ENCODE assay signal across 19 cellular contexts in genomic region chr11:15161746-15162145, GRCh38. TPM values are rescaled to one million over a fixed set of nuclear protein-coding genes. Genes with fewer than 3 reads are reported as not detected.
DNase-seq lines count a peak whose midpoint lies in the region; ATAC-seq and TF ChIP-seq lines count a peak whose summit lies in the region.
"Had no signal": no experiment of that assay in that cellular context is flagged by ENCODE, and none has a peak within 500 bp of the region (broad histone marks: within the 10 kb centered on the region; RNA-seq: fewer than 3 reads in every experiment).

No MANE protein-coding gene starts in this region.

- H3K4me3 ChIP-seq in AG04450 (ENCODE audit: low read depth, low read length) (no peak overlapping the region), fibroblast of lung (replicated peaks in 1 of 4; ENCODE audit: control extremely low read depth in 1 of 4, insufficient read depth in 1 of 4, low read depth in 3 of 4, low read length in 4 of 4) (no peak overlapping the region), mucosa of descending colon (no peak overlapping the region)
- H3K4me3 ChIP-seq: BLaER1 treated with 17β-estradiol and CSF1 and Interleukin-3, amounts not matched to agents 10 nM and 100 nM; GM23248 had no signal

- no peaks in the 10 kb centered on the region for H3K36me3 ChIP-seq in fibroblast of lung (ENCODE audit: control insufficient read depth, insufficient read depth, low read length)
- no peaks in the 10 kb centered on the region for H3K36me3 ChIP-seq in mucosa of descending colon (ENCODE audit: low read depth)
- H3K36me3 ChIP-seq: BE2C; BLaER1 treated with 17β-estradiol and CSF1 and Interleukin-3, amounts not matched to agents 10 nM and 100 nM had no signal

- DNase-seq in AG04450 (ENCODE audit: low read depth, low spot score) (no peak), HCEC 1CT (peak; percentile 9), fibroblast of lung (ENCODE audit: low read depth in 2 of 2) (peak in 1 of 2 donors; percentile 32), mucosa of descending colon (no peak), T-helper 2 cell (no peak), LoVo (ENCODE audit: low spot score) (no peak), foreskin melanocyte (no peak)
- DNase-seq: AML-193; BE2C; CD4-positive, alpha-beta T cell; CD8-positive, alpha-beta memory T cell; DMS 273 treated with DMSO at 0.1 percent for 48 hours; GF-D8; GM23248; H9 had no signal

- peaks cover 19% of the 10 kb centered on the region for H3K4me1 ChIP-seq in fibroblast of lung (ENCODE audit: control insufficient read depth, extremely low read depth, insufficient read depth, low read length)
- H3K4me1 ChIP-seq in mucosa of descending colon (ENCODE audit: low read depth) = peaks cover 9% of the 10 kb centered on the region
- H3K4me1 ChIP-seq: BE2C had no signal

- CTCF ChIA-PET in AG04450 (lab: Charles Lee) = interaction anchor here (0.7 to 1.1 kb wide), 3 partner anchors 13 to 62 kb away, joined by 3 read pairs; no protein-coding TSS in a partner anchor

- H3K27ac ChIP-seq in AG04450 (ENCODE audit: low read depth, low read length) = peak overlapping the region; percentile 42
- no peak overlapping the region for H3K27ac ChIP-seq in fibroblast of lung (ENCODE audit: insufficient read depth, low read length)
- H3K27ac ChIP-seq: 22Rv1; BLaER1 treated with 17β-estradiol and CSF1 and Interleukin-3, amounts not matched to agents 10 nM and 100 nM; GM23248 had no signal

- H3K9ac ChIP-seq in fibroblast of lung (ENCODE audit: insufficient read depth, low read length) = no peak overlapping the region
- H3K9ac ChIP-seq: BLaER1 treated with 17β-estradiol and CSF1 and Interleukin-3, amounts not matched to agents 10 nM and 100 nM; GM23248 had no signal

- intact Hi-C loops in mucosa of descending colon (cut with DNase I, micrococcal nuclease) = no loop called here

- no peaks in the 10 kb centered on the region for H4K20me1 ChIP-seq in fibroblast of lung (ENCODE audit: control insufficient read depth, extremely low read depth, insufficient read depth, low read length)
- H4K20me1 ChIP-seq: BLaER1 treated with 17β-estradiol and CSF1 and Interleukin-3, amounts not matched to agents 10 nM and 100 nM had no signal

- no peaks in the 10 kb centered on the region for H3K79me2 ChIP-seq in fibroblast of lung (ENCODE audit: control insufficient read depth, insufficient read depth, low read length)

- TF ChIP-seq CTCF in AG04450 (IDR thresholded peaks at IDR 0.05; ENCODE audit: low read depth, low read length) (no peak), fibroblast of lung (conservative IDR thresholded peaks at IDR 0.05 in 1 of 2, IDR thresholded peaks at IDR 0.05 in 1 of 2; ENCODE audit: low read depth in 1 of 2, low read length in 2 of 2) (no peak), mucosa of descending colon (IDR thresholded peaks at IDR 0.05) (no peak)

- H2AFZ ChIP-seq in fibroblast of lung (ENCODE audit: low read length) = no peak overlapping the region
- H2AFZ ChIP-seq: GM23248 had no signal

- POLR2A ChIA-PET in AG04450 (lab: Yijun Ruan, JAX) = interaction anchor here (0.7 kb wide), 1 partner anchor 37 kb away, joined by 3 read pairs; no protein-coding TSS in a partner anchor

- H3K27me3 ChIP-seq in AG04450 (ENCODE audit: control insufficient read depth, insufficient read depth, low read length) (no peaks in the 10 kb centered on the region), fibroblast of lung (ENCODE audit: control insufficient read depth, insufficient read depth, low read length) (no peaks in the 10 kb centered on the region)
- H3K27me3 ChIP-seq: BE2C; BLaER1 treated with 17β-estradiol and CSF1 and Interleukin-3, amounts not matched to agents 10 nM and 100 nM had no signal

- peak overlapping the region; percentile 16 for H3K4me2 ChIP-seq in fibroblast of lung (ENCODE audit: extremely low read depth, insufficient read depth, low read length)
- H3K4me2 ChIP-seq: BLaER1 treated with 17β-estradiol and CSF1 and Interleukin-3, amounts not matched to agents 10 nM and 100 nM had no signal

- ATAC-seq in mucosa of descending colon = peak; percentile 11

- H3K9me3 ChIP-seq in AG04450 (ENCODE audit: control insufficient read depth, insufficient read depth, low read length) = no peaks in the 10 kb centered on the region
- H3K9me3 ChIP-seq in fibroblast of lung (ENCODE audit: control insufficient read depth, insufficient read depth, low read depth, low read length) = no peaks in the 10 kb centered on the region
- no peaks in the 10 kb centered on the region for H3K9me3 ChIP-seq in mucosa of descending colon
- H3K9me3 ChIP-seq: BE2C had no signal

RNA-seq across cellular contexts. Expression of gene INSC, which starts 47.0 kb away (rescaled TPM):
- polyA plus RNA-seq in AG04450 (2011; rRNA removed) (0.40 and 0.53 TPM in 2 replicates), fibroblast of lung (0.90 and 2.1 TPM in 2 replicates)
- polyA minus RNA-seq in AG04450 (2011; rRNA and poly(A)+ RNA removed) = 0.23 and 0.26 TPM in 2 replicates
- total RNA-seq in fibroblast of lung (0.77 and 8.3 TPM in 2 replicates), mucosa of descending colon (1 to 10 TPM; 1.4 to 4.2 (median 2.6) TPM)
- 0.62 and 1.8 TPM in 2 replicates for polyA plus RNA-seq in fibroblast of lung (2012)
- 1.1 TPM in 1 of 2 replicates, not detected in the other for polyA minus RNA-seq in fibroblast of lung (ENCODE audit: low replicate concordance)
- total RNA-seq: CD4-positive, alpha-beta T cell; CD8-positive, alpha-beta memory T cell; G401; H9 had no signal
- polyA plus RNA-seq: CD14-positive monocyte; CD8-positive, alpha-beta memory T cell had no signal
